1 cellular context compared by ENCODE assay signal in the genomic region with DNA sequence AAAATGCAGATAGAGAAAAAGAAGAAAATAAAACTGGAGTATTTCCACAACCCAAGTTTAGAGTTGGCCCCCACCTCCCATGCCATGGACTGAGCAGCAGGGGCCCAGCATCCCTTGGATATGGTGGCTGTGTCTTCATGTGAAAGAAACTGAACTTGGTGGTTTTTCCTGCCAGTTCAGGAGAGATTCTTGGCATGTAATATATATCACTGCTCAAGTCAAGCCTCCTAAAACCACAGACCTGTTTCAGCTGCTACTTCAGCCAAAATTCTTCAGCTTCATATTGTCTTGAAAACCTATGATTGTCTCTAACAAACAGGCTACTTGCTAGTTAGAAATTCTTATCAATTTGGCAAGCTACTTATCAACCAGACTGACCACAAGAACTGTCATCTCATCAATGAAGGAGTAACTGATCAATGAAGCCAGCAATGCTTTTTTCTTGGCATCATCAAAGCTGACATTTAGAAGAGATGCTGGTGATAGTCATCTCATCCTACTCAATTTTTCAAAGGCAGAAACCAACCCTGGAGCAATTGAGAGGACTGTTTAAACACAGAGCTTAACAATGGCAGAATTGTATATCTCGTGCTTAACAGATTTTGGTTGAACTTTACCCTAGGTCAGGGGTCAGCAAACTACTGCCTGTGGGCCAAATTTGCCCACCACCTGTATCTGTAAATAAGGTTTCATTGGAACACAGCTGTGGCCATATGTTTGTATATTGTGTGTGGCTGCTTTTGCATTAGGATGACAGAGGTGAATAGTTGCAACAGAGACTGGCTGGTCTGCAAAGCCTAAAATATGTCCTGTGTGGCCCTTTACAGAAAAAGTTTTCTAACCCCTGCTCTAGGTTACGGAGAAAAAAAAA.
TF ChIP-seq lines count a peak whose summit lies in the region.

No MANE protein-coding gene starts in this region.

TF ChIP-seq in HepG2, 621 proteins besides CTCF, POLR2A, EP300 and RAD21 (continued from another document):
- TF ChIP-seq, protein P1, sequence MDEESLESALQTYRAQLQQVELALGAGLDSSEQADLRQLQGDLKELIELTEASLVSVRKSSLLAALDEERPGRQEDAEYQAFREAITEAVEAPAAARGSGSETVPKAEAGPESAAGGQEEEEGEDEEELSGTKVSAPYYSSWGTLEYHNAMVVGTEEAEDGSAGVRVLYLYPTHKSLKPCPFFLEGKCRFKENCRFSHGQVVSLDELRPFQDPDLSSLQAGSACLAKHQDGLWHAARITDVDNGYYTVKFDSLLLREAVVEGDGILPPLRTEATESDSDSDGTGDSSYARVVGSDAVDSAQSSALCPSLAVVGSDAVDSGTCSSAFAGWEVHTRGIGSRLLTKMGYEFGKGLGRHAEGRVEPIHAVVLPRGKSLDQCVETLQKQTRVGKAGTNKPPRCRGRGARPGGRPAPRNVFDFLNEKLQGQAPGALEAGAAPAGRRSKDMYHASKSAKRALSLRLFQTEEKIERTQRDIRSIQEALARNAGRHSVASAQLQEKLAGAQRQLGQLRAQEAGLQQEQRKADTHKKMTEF (CRISPR knock-in tag; IDR thresholded peaks at IDR 0.05), result peak; percentile 99
- TF ChIP-seq SP5 (CRISPR knock-in tag; IDR thresholded peaks at IDR 0.05; ENCODE audit: borderline replicate concordance, low read depth) (peak; percentile 76; the same call in 1 of the 2 replicates), ARID3A (IDR thresholded peaks at IDR 0.05; ENCODE audit: low read depth, low read length) (peak; percentile 96), SCMH1 (CRISPR knock-in tag; IDR thresholded peaks at IDR 0.05; ENCODE audit: borderline replicate concordance) (no peak), AHR (CRISPR knock-in tag; IDR thresholded peaks at IDR 0.05) (no peak), NFATC3 (CRISPR knock-in tag; IDR thresholded peaks at IDR 0.05) (no peak), ZNF572 (CRISPR knock-in tag; IDR thresholded peaks at IDR 0.05) (no peak), ZNF234 (CRISPR knock-in tag; conservative IDR thresholded peaks at IDR 0.05) (no peak), NRL (CRISPR knock-in tag; IDR thresholded peaks at IDR 0.05; ENCODE audit: borderline replicate concordance) (no peak), HDAC1 (CRISPR knock-in tag; IDR thresholded peaks at IDR 0.05) (peak; percentile 95), STAG1 (CRISPR knock-in tag; IDR thresholded peaks at IDR 0.05) (peak; percentile 38), ZNF589 (CRISPR knock-in tag; conservative IDR thresholded peaks at IDR 0.05) (no peak), SMARCC2 (IDR thresholded peaks at IDR 0.05) (no peak), FOXJ3 (CRISPR knock-in tag; IDR thresholded peaks at IDR 0.05; ENCODE audit: borderline replicate concordance) (peak; percentile 99), CREM (IDR thresholded peaks at IDR 0.05) (peak; percentile 97), CREM (CRISPR knock-in tag; IDR thresholded peaks at IDR 0.05) (no peak), PHF5A (CRISPR knock-in tag; IDR thresholded peaks at IDR 0.05; ENCODE audit: low read depth, unreplicated experiment) (peak; percentile 97), ZNF264 (CRISPR knock-in tag; IDR thresholded peaks at IDR 0.05) (peak; percentile 96), ZNF569 (CRISPR knock-in tag; IDR thresholded peaks at IDR 0.05; ENCODE audit: borderline replicate concordance) (no peak), ARID5B (CRISPR knock-in tag; IDR thresholded peaks at IDR 0.05) (peak; percentile 99), TARDBP (CRISPR knock-in tag; IDR thresholded peaks at IDR 0.05) (peak; percentile 97), THAP11 (CRISPR knock-in tag; IDR thresholded peaks at IDR 0.05) (peak; percentile 75)
- TF ChIP-seq, protein P2, sequence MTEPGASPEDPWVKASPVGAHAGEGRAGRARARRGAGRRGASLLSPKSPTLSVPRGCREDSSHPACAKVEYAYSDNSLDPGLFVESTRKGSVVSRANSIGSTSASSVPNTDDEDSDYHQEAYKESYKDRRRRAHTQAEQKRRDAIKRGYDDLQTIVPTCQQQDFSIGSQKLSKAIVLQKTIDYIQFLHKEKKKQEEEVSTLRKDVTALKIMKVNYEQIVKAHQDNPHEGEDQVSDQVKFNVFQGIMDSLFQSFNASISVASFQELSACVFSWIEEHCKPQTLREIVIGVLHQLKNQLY (CRISPR knock-in tag; IDR thresholded peaks at IDR 0.05), result peak; percentile 89
